In genomic region chr17:44969144-44969780, GRCh38 we compare ENCODE assay signal across 9 cellular contexts. TPM values are rescaled to one million over a fixed set of nuclear protein-coding genes. Genes with fewer than 3 reads are reported as not detected.
DNase-seq lines count a peak whose midpoint lies in the region; ATAC-seq, FAIRE-seq and TF ChIP-seq lines count a peak whose summit lies in the region.
"Had no signal": no experiment of that assay in that cellular context is flagged by ENCODE, and none has a peak within 500 bp of the region (broad histone marks: within the 10 kb centered on the region; RNA-seq: fewer than 3 reads in every experiment).

No MANE protein-coding gene starts in this region.

- no peaks in the 10 kb centered on the region for H3K9me2 ChIP-seq in OCI-LY7 (ENCODE audit: insufficient read depth, low read length)

- no peak overlapping the region for H4K91ac ChIP-seq in trophoblast cell (ENCODE audit: low read depth, low read length)

- H3K79me2 ChIP-seq in OCI-LY7 (ENCODE audit: insufficient read depth, low read depth, low read length) (no peaks in the 10 kb centered on the region), trophoblast cell (ENCODE audit: control insufficient read depth, insufficient read depth, low read length, poor library complexity) (no peaks in the 10 kb centered on the region)

- H2AK5ac ChIP-seq in trophoblast cell (ENCODE audit: low read length), result no peak overlapping the region

- H3K27ac Mint-ChIP-seq in endothelial cell (ENCODE audit: unreplicated experiment), result no peak overlapping the region

- no peaks in the 10 kb centered on the region for H3K9me3 Mint-ChIP-seq in endothelial cell (ENCODE audit: unreplicated experiment)

- ATAC-seq in GM21367 (IDR thresholded peaks at IDR 0.05; ENCODE audit: unreplicated experiment), result no peak
- no peak for ATAC-seq in HG03175 (IDR thresholded peaks at IDR 0.05; ENCODE audit: unreplicated experiment)

- H3K9me3 ChIP-seq in OCI-LY7 (ENCODE audit: low read length) (no peaks in the 10 kb centered on the region), trophoblast cell (ENCODE audit: insufficient read depth, low read depth, low read length) (peaks cover 10% of the 10 kb centered on the region)

- TF ChIP-seq CTCF in OCI-LY7 (conservative IDR thresholded peaks at IDR 0.05; ENCODE audit: low read length), result no peak
- no peak for TF ChIP-seq CTCF in endothelial cell (IDR thresholded peaks at IDR 0.05; ENCODE audit: unreplicated experiment)

- H2AFZ ChIP-seq in OCI-LY7 (ENCODE audit: low read length) (no peak overlapping the region), trophoblast cell (ENCODE audit: insufficient read depth, low read length, poor library complexity) (no peak overlapping the region)

- no peak overlapping the region for H4K12ac ChIP-seq in trophoblast cell (ENCODE audit: low read depth, low read length)

- peak; percentile 21 for FAIRE-seq in G401.6 (lab: Jason Lieb, UNC)

- no peak overlapping the region for H4K8ac ChIP-seq in trophoblast cell (ENCODE audit: low read depth, low read length)

- no peak overlapping the region for H2BK120ac ChIP-seq in trophoblast cell (ENCODE audit: insufficient read depth, low read length, poor library complexity)

- H3K36me3 Mint-ChIP-seq in endothelial cell (ENCODE audit: low read depth, unreplicated experiment), result no peaks in the 10 kb centered on the region

- CTCF ChIA-PET in OCI-LY7 (lab: Charles Lee; ENCODE audit: unreplicated experiment), result no interaction called here

- H3K4me3 ChIP-seq in OCI-LY7 (ENCODE audit: low read depth, low read length, poor library complexity, severe bottlenecking) (no peak overlapping the region), trophoblast cell (ENCODE audit: low read depth, low read length) (no peak overlapping the region)

- H2BK12ac ChIP-seq in trophoblast cell (ENCODE audit: low read length), result no peak overlapping the region

- intact Hi-C loops in OCI-LY7 (cut with micrococcal nuclease; ENCODE audit: unreplicated experiment), result no loop called here

- POLR2A ChIA-PET in OCI-LY7 (lab: Charles Lee), result interaction anchor here (0.6 kb wide), 1 partner anchor 244 kb away, joined by 6 read pairs; no protein-coding TSS in a partner anchor

- H3K27ac ChIP-seq in OCI-LY7 (ENCODE audit: low read depth, low read length, poor library complexity, severe bottlenecking) (no peak overlapping the region), trophoblast cell (ENCODE audit: low read depth, low read length) (no peak overlapping the region)

- H4K20me1 ChIP-seq in OCI-LY7 (ENCODE audit: insufficient read depth, low read length), result no peaks in the 10 kb centered on the region

- H3K4ac ChIP-seq in trophoblast cell (ENCODE audit: low read depth, low read length), result no peak overlapping the region

- no peak overlapping the region for H3K14ac ChIP-seq in trophoblast cell (ENCODE audit: low read length)

- peaks cover 66% of the 10 kb centered on the region for H3K27me3 ChIP-seq in trophoblast cell (ENCODE audit: insufficient read depth, low read length)

- peak overlapping the region; percentile 97 for H3K4me2 ChIP-seq in OCI-LY7 (ENCODE audit: low read length)
- H3K4me2 ChIP-seq in trophoblast cell (ENCODE audit: low read length), result peak overlapping the region; percentile 60

- no CpG with 5 or more reads among the region's 19 CpGs for WGBS in trophoblast cell (ENCODE audit: extremely low coverage, insufficient coverage, insufficient read length)

- H3K4me3 Mint-ChIP-seq in endothelial cell (ENCODE audit: unreplicated experiment), result peak overlapping the region; percentile 49

- H2BK5ac ChIP-seq in trophoblast cell (ENCODE audit: low read depth, low read length, poor library complexity), result no peak overlapping the region

- no peaks in the 10 kb centered on the region for H3K79me1 ChIP-seq in trophoblast cell (ENCODE audit: low read length)

- BruUV-seq in OCI-LY7 (replicated peaks; lab: Mats Ljungman, UMichigan), result no TSS peak

- no peak overlapping the region for H3K23ac ChIP-seq in trophoblast cell (ENCODE audit: low read length)

- H3K4me1 ChIP-seq in OCI-LY7 (ENCODE audit: insufficient read depth, low read length, poor library complexity, severe bottlenecking) (peaks cover 5% of the 10 kb centered on the region), trophoblast cell (ENCODE audit: control insufficient read depth in 1 of 2, insufficient read depth in 2 of 2, low read length in 2 of 2) (peaks cover 10 to 18% of the 10 kb centered on the region in 2 experiments)

- H3K27me3 Mint-ChIP-seq in endothelial cell (ENCODE audit: unreplicated experiment), result peaks cover 29% of the 10 kb centered on the region

- no peak overlapping the region for H3K9ac ChIP-seq in trophoblast cell (ENCODE audit: low read length)

- no peak overlapping the region for H3K18ac ChIP-seq in trophoblast cell (ENCODE audit: low read length)

- no peaks in the 10 kb centered on the region for H3K36me3 ChIP-seq in OCI-LY7 (ENCODE audit: insufficient read depth, low read length)
- H3K36me3 ChIP-seq in trophoblast cell (ENCODE audit: control insufficient read depth in 1 of 2, insufficient read depth in 2 of 2, low read length in 2 of 2), result no peaks in the 10 kb centered on the region

- peaks cover 6% of the 10 kb centered on the region for H3K4me1 Mint-ChIP-seq in endothelial cell (ENCODE audit: unreplicated experiment)

- DNase-seq in OCI-LY7 (ENCODE audit: low spot score), result no peak
- DNase-seq in endothelial cell (ENCODE audit: low spot score), result no peak
- no peak for DNase-seq in trophoblast cell
- DNase-seq in HPDE6-E6E7 (ENCODE audit: extremely low spot score), result no peak
- DNase-seq: left colon had no signal

RNA-seq across cellular contexts. Expression of gene C1QL1, which starts 1.2 kb away (rescaled TPM):
- total RNA-seq in OCI-LY7 (2014; rRNA removed; shearing (Covaris generic)), result not detected in 2 replicates
- total RNA-seq in OCI-LY7 (2022) (not detected in 2 replicates), endothelial cell (ENCODE audit: unreplicated experiment) (not detected)
- polyA plus RNA-seq in trophoblast cell (2013), result 0.35 and 0.37 TPM in 2 replicates

RNA-seq across cellular contexts. Expression of gene KIF18B, which starts 21.7 kb away (rescaled TPM):
- 33.4 and 42.2 TPM in 2 replicates for total RNA-seq in OCI-LY7 (2014; rRNA removed; shearing (Covaris generic))
- total RNA-seq in OCI-LY7 (2022) (126 and 146 TPM in 2 replicates), endothelial cell (ENCODE audit: unreplicated experiment) (7.1 TPM)
- 11.4 and 12.1 TPM in 2 replicates for polyA plus RNA-seq in trophoblast cell (2013)

RNA-seq across cellular contexts. Expression of gene GFAP, which starts 54.0 kb away (rescaled TPM):
- 0.51 TPM in 1 of 2 replicates, not detected in the other for total RNA-seq in OCI-LY7 (2014; rRNA removed; shearing (Covaris generic))
- total RNA-seq in OCI-LY7 (2022), result not detected in 2 replicates
- total RNA-seq in endothelial cell (ENCODE audit: unreplicated experiment), result not detected
- 0.04 TPM in 1 of 2 replicates, not detected in the other for polyA plus RNA-seq in trophoblast cell (2013)
- total RNA-seq: activated CD8-positive, alpha-beta memory T cell treated with anti-CD3 and anti-CD28 coated beads for 36 hours had no signal
